In genomic region chr18:63676927-63677326, GRCh38 we compare ENCODE assay signal across 14 cellular contexts. TPM values are rescaled to one million over a fixed set of nuclear protein-coding genes. Genes with fewer than 3 reads are reported as not detected.
A peak's percentile ranks its signal among the peaks of the same experiment; 100 is the strongest.
DNase-seq lines count a peak whose midpoint lies in the region; FAIRE-seq and TF ChIP-seq lines count a peak whose summit lies in the region.
"Had no signal": no experiment of that assay in that cellular context is flagged by ENCODE, and none has a peak within 500 bp of the region (broad histone marks: within the 10 kb centered on the region; RNA-seq: fewer than 3 reads in every experiment).

No MANE protein-coding gene starts in this region.

- H4K20me1 ChIP-seq in neural progenitor cell (ENCODE audit: low read depth) = no peaks in the 10 kb centered on the region

- H3K9me3 ChIP-seq in A673 (ENCODE audit: low read depth, low read length, poor library complexity, severe bottlenecking) (peaks cover 5% of the 10 kb centered on the region), neural progenitor cell (ENCODE audit: low read depth) (no peaks in the 10 kb centered on the region)
- H3K9me3 ChIP-seq: BE2C had no signal

- H3K36me3 ChIP-seq in A673 (ENCODE audit: insufficient read depth, low read length, poor library complexity, severe bottlenecking) (no peaks in the 10 kb centered on the region), neural progenitor cell (no peaks in the 10 kb centered on the region)
- H3K36me3 ChIP-seq: BE2C had no signal

- no peaks in the 10 kb centered on the region for H3K79me2 ChIP-seq in neural progenitor cell (ENCODE audit: low read depth)

- no peak overlapping the region for H3K4me3 ChIP-seq in A673 (ENCODE audit: low read depth, low read length, poor library complexity, severe bottlenecking)
- H3K4me3 ChIP-seq in neural progenitor cell = no peak overlapping the region

- no peaks in the 10 kb centered on the region for H3K27me3 Mint-ChIP-seq in neural progenitor cell (ENCODE audit: insufficient read depth, low read depth)

- DNase-seq in A673 (ENCODE audit: low spot score) (no peak), D721Med (ENCODE audit: insufficient read length, low spot score) (no peak), NCI-H69 (lab: John Stamatoyannopoulos, UW) (peak; percentile 41), neural progenitor cell (ENCODE audit: low spot score) (no peak), RKO (ENCODE audit: low spot score) (no peak), erythroblast (lab: John Stamatoyannopoulos, UW) (no peak), T-helper 9 cell (no peak)
- DNase-seq: BE2C; CD4-positive, alpha-beta memory T cell; NCI-H1436; SIG-M5; T1000 had no signal

- no peak overlapping the region for H3K4me3 Mint-ChIP-seq in neural progenitor cell
- H3K4me3 Mint-ChIP-seq: CD4-positive, alpha-beta memory T cell had no signal

- no peak overlapping the region for H3K27ac Mint-ChIP-seq in neural progenitor cell
- H3K27ac Mint-ChIP-seq: CD4-positive, alpha-beta memory T cell had no signal

- no peak overlapping the region for H3K9ac ChIP-seq in neural progenitor cell

- H3K36me3 Mint-ChIP-seq in neural progenitor cell = no peaks in the 10 kb centered on the region
- H3K36me3 Mint-ChIP-seq: CD4-positive, alpha-beta memory T cell had no signal

- TF ChIP-seq CTCF in A673 (conservative IDR thresholded peaks at IDR 0.05; ENCODE audit: low read depth, low read length) (0 out of 2 replicates have a peak, but pooled peaks have one; percentile 2), D721Med (IDR thresholded peaks at IDR 0.05; ENCODE audit: insufficient read depth, missing control alignments) (no peak), neural progenitor cell (IDR thresholded peaks at IDR 0.05) (no peak)

- CTCF ChIA-PET in A673 (lab: Charles Lee) = no interaction called here

- H3F3A ChIP-seq in neural progenitor cell (ENCODE audit: low read depth) = no peaks in the 10 kb centered on the region

- POLR2A ChIA-PET in A673 (lab: Charles Lee; ENCODE audit: low non-redundant PET) = no interaction called here

- no TSS peak for BruUV-seq in A673 (replicated peaks; lab: Mats Ljungman, UMichigan)

- peak overlapping the region; percentile 57 for H3K27ac ChIP-seq in A673 (ENCODE audit: low read depth, low read length, poor library complexity, severe bottlenecking)
- H3K27ac ChIP-seq in neural progenitor cell = no peak overlapping the region
- H3K27ac ChIP-seq: RWPE1 had no signal

- intact Hi-C loops in A673 (cut with micrococcal nuclease; ENCODE audit: unreplicated experiment) = loop anchor here (2.0 to 10.0 kb wide), 2 partner anchors 158 to 168 kb away; no protein-coding TSS in a partner anchor

- TF ChIP-seq POLR2A in erythroblast (IDR thresholded peaks at IDR 0.05; ENCODE audit: low read length) = no peak

- no peaks in the 10 kb centered on the region for H3K4me1 Mint-ChIP-seq in neural progenitor cell
- H3K4me1 Mint-ChIP-seq: CD4-positive, alpha-beta memory T cell had no signal

- H3K4me1 ChIP-seq in A673 (ENCODE audit: insufficient read depth, low read length, poor library complexity, severe bottlenecking) (peaks cover 23% of the 10 kb centered on the region), neural progenitor cell (no peaks in the 10 kb centered on the region)
- H3K4me1 ChIP-seq: BE2C had no signal

- no peak overlapping the region for H3K4me2 ChIP-seq in neural progenitor cell

- no peaks in the 10 kb centered on the region for H3K9me3 Mint-ChIP-seq in neural progenitor cell

- FAIRE-seq in D721Med (lab: Jason Lieb, UNC) = peak; percentile 98
- FAIRE-seq: H54 had no signal

- no peaks in the 10 kb centered on the region for H3K27me3 ChIP-seq in A673 (replicated peaks; ENCODE audit: insufficient read depth, low read depth, low read length, poor library complexity)
- no peaks in the 10 kb centered on the region for H3K27me3 ChIP-seq in neural progenitor cell
- H3K27me3 ChIP-seq: BE2C had no signal

- H2AFZ ChIP-seq in neural progenitor cell (replicated peaks) = peak overlapping the region; percentile 28

RNA-seq across cellular contexts. Expression of gene SERPINB3, which starts 15.2 kb away (rescaled TPM):
- total RNA-seq in A673 (2021) (not detected in 2 replicates), neural progenitor cell (ENCODE audit: low replicate concordance) (not detected in 2 replicates)
- total RNA-seq: CD4-positive, alpha-beta memory T cell had no signal

RNA-seq across cellular contexts. Expression of gene SERPINB11, which starts 25.8 kb away (rescaled TPM):
- total RNA-seq in A673 (2021) (not detected in 2 replicates), neural progenitor cell (ENCODE audit: low replicate concordance) (not detected in 2 replicates)
- total RNA-seq: CD4-positive, alpha-beta memory T cell had no signal

RNA-seq across cellular contexts. Expression of gene SERPINB4, which starts 32.9 kb away (rescaled TPM):
- total RNA-seq in A673 (2021) (not detected in 2 replicates), neural progenitor cell (ENCODE audit: low replicate concordance) (not detected in 2 replicates)
- total RNA-seq: CD4-positive, alpha-beta memory T cell had no signal
